17 cellular contexts compared by ENCODE assay signal in the genomic region with DNA sequence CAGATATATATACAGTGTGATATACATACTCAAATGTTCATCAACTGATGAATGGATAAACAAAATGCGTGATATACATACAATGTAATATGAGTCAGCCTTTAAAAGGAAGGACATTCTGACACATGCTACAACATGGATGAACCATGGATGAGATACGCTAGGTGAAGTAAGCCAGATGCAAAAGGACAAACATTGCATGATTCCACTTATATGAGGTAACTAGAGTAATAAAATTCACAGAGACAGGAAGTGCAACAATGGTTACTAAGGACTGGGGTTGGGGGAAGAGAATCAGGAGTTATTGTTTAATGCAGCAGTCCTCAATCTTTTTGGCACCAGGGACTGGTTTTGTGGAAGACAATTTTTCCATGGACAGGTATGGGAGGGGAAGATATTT. TPM values are rescaled to one million over a fixed set of nuclear protein-coding genes. Genes with fewer than 3 reads are reported as not detected.
DNase-seq lines count a peak whose midpoint lies in the region; ATAC-seq, FAIRE-seq and TF ChIP-seq lines count a peak whose summit lies in the region.
"Had no signal": no experiment of that assay in that cellular context is flagged by ENCODE, and none has a peak within 500 bp of the region (broad histone marks: within the 10 kb centered on the region; RNA-seq: fewer than 3 reads in every experiment).

No MANE protein-coding gene starts in this region.

- no peaks in the 10 kb centered on the region for H3K27me3 ChIP-seq in GM23248 (replicated peaks; ENCODE audit: insufficient read depth)
- no peaks in the 10 kb centered on the region for H3K27me3 ChIP-seq in bronchial epithelial cell (ENCODE audit: control insufficient read depth, insufficient read depth, low read length)
- no peaks in the 10 kb centered on the region for H3K27me3 ChIP-seq in transverse colon
- H3K27me3 ChIP-seq: BLaER1 had no signal

- TF ChIP-seq POLR2A in transverse colon (IDR thresholded peaks at IDR 0.05) = no peak

- no peak for FAIRE-seq in bronchial epithelial cell (lab: Jason Lieb, UNC)
- FAIRE-seq: GM12878 had no signal

- H3K4me2 ChIP-seq in GM23248 (ENCODE audit: unreplicated experiment) = no peak overlapping the region
- H3K4me2 ChIP-seq: BLaER1, PC-9, SK-N-SH had no signal

- no peaks in the 10 kb centered on the region for H3K4me1 ChIP-seq in GM23248 (ENCODE audit: insufficient read depth)
- peaks cover 3 to 14% (median 13%) of the 10 kb centered on the region in 4 donors for H3K4me1 ChIP-seq in transverse colon

- WGBS in GM23248 (ENCODE audit: low coverage in 1 of 2, low lambda C conversion rate in 2 of 2, missing lambda C conversion rate in 2 of 2), 2 experiments = 79 to 81% methylated on average over 2 of the region's 2 CpGs
- 61 to 70% methylated on average over 2 of the region's 2 CpGs for WGBS in transverse colon (ENCODE audit: low coverage in 1 of 2), 2 donors

- in situ Hi-C loops in GM23248 (cut with MboI) (loop anchor here (10.0 kb wide), 1 partner anchor 57 kb away; no protein-coding TSS in a partner anchor), transverse colon (cut with MboI; ENCODE audit: low pct_ligation_motif_present in 1 of 4, low pct_unique_long_range_greater_than_20kb in 1 of 4, low sequenced_read_pairs in 3 of 4) (loop anchor here in 2 of 4 donors (10.0 to 25.0 kb wide), 2 partner anchors 57 to 270 kb away; no protein-coding TSS in a partner anchor)

- no peaks in the 10 kb centered on the region for H3F3A ChIP-seq in GM23248 (ENCODE audit: insufficient read depth)

- no peaks in the 10 kb centered on the region for H3K9me2 ChIP-seq in GM23248 (ENCODE audit: insufficient read depth)
- H3K9me2 ChIP-seq: SK-N-SH had no signal

- no peak for TF ChIP-seq CTCF in bronchial epithelial cell (IDR thresholded peaks at IDR 0.05; ENCODE audit: insufficient read depth, low read length, severe bottlenecking)
- TF ChIP-seq CTCF in transverse colon (IDR thresholded peaks at IDR 0.05) = no peak

- H3K79me2 ChIP-seq in GM23248 (ENCODE audit: insufficient read depth) = no peaks in the 10 kb centered on the region

- intact Hi-C loops in transverse colon (cut with DNase I; ENCODE audit: low total_unique reads) = no loop called here

- H2AFZ ChIP-seq in GM23248 = no peak overlapping the region
- H2AFZ ChIP-seq: PC-9 had no signal

- TF ChIP-seq EP300 in transverse colon (IDR thresholded peaks at IDR 0.05; ENCODE audit: low read depth) = no peak

- ATAC-seq in GM18868 (IDR thresholded peaks at IDR 0.05; ENCODE audit: unreplicated experiment) = no peak
- no peak for ATAC-seq in HG03354 (IDR thresholded peaks at IDR 0.05; ENCODE audit: poor library complexity, severe bottlenecking, unreplicated experiment)
- ATAC-seq: GM12878, HCT116 had no signal

- H3K9ac ChIP-seq in GM23248 = no peak overlapping the region
- H3K9ac ChIP-seq: BLaER1, SK-N-SH had no signal

- no peaks in the 10 kb centered on the region for H4K20me1 ChIP-seq in GM23248 (ENCODE audit: insufficient read depth)
- H4K20me1 ChIP-seq: BLaER1 had no signal

- no peak overlapping the region for H3K27ac ChIP-seq in GM23248
- peak overlapping the region; percentile 51 to 79 (median 62) for H3K27ac ChIP-seq in transverse colon
- H3K27ac ChIP-seq: BLaER1, PC-9 had no signal

- DNase-seq in GM23248 (peak; percentile 13), bronchial epithelial cell (ENCODE audit: low read depth) (peak; percentile 42), kidney glomerular epithelial cell (lab: John Stamatoyannopoulos, UW) (peak; percentile 20), transverse colon (no peak), glomerular visceral epithelial cell (ENCODE audit: extremely low spot score) (no peak)
- DNase-seq: DMS 273 treated with DMSO at 0.1 percent for 48 hours; NCI-H2107; NCI-H345; NCI-H69; NK-92 treated with Interleukin-12 subunit alpha and Interleukin-12 subunit beta, amount 100 ng/mL, for 24 hours; PC-9; SK-N-SH had no signal

- H3K4me3 ChIP-seq in GM23248 = no peak overlapping the region
- no peak overlapping the region for H3K4me3 ChIP-seq in bronchial epithelial cell (ENCODE audit: low read depth, low read length)
- H3K4me3 ChIP-seq in transverse colon = no peak overlapping the region
- H3K4me3 ChIP-seq: BLaER1, GM12878, PC-9 had no signal

- H3K36me3 ChIP-seq in GM23248 (ENCODE audit: low read depth) (no peaks in the 10 kb centered on the region), bronchial epithelial cell (ENCODE audit: control insufficient read depth, insufficient read depth, low read length) (no peaks in the 10 kb centered on the region), transverse colon (no peaks in the 10 kb centered on the region)

- H3K9me3 ChIP-seq in GM23248 (ENCODE audit: low read depth) = no peaks in the 10 kb centered on the region
- H3K9me3 ChIP-seq in transverse colon = peaks cover 0 to 4% of the 10 kb centered on the region in 2 donors
- H3K9me3 ChIP-seq: SK-N-SH had no signal

RNA-seq across cellular contexts. Expression of gene PIK3AP1, which starts 47.3 kb away (rescaled TPM):
- total RNA-seq in GM23248 (2014; rRNA removed; shearing (Covaris generic)) = not detected in 2 replicates
- 0.11 TPM in 1 of 2 replicates, not detected in the other for polyA plus RNA-seq in GM23248 (2016; fragmentation: Nextera tagmentation; extraction: Ambion mirVana)
- total RNA-seq in bronchial epithelial cell = 2.1 and 5.2 TPM in 2 replicates
- 10 to 100 TPM in 3 of 4 donors, 1 to 10 TPM in 1; 6.4 to 42.6 (median 16.3) TPM for total RNA-seq in transverse colon

Comparison
In these comparisons a context has a peak if more than half of its experiments do, and no peak if none do; other contexts are left out.
1. DNase-seq: peak in GM23248 (single experiment), bronchial epithelial cell (single experiment) and kidney glomerular epithelial cell (single experiment); none in transverse colon (single experiment) and glomerular visceral epithelial cell (single experiment).